ENCODE assay signal across 12 cellular contexts in the genomic region with DNA sequence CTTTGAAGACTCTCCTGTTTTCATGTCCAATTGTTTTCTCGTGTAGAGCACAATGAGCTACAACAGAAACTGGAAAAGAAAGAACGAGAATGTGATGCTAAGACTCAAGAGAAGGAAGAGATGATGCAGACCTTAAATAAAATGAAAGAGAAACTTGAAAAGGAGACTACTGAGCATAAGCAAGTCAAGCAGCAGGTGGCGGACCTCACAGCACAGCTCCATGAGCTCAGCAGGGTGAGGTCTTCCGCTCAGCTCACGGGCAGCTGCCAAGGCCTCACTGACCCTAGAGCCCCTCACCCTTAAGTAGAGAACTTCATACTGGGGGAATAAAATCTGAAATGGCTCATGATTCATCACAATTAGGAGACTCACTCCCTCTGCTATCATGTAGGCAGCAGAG.
DNase-seq lines count a peak whose midpoint lies in the region; ATAC-seq, FAIRE-seq and TF ChIP-seq lines count a peak whose summit lies in the region.
"Had no signal": no experiment of that assay in that cellular context is flagged by ENCODE, and none has a peak within 500 bp of the region (broad histone marks: within the 10 kb centered on the region; RNA-seq: fewer than 3 reads in every experiment).

No MANE protein-coding gene starts in this region.

- SMC1A ChIA-PET in GM12878 (lab: Charles Lee; ENCODE audit: uncharacterized antibody, unreplicated experiment): interaction anchor here (0.5 to 2.0 kb wide), 9 partner anchors 9 to 215 kb away, joined by 3 to 15 read pairs (median 4); no protein-coding TSS in a partner anchor

- intact Hi-C loops in GM12878 (cut with micrococcal nuclease; ENCODE audit: unreplicated experiment): no loop called here

- peaks cover 0 to 3% of the 10 kb centered on the region in 2 experiments; a peak in 3 of 4 replicates for H3K36me3 ChIP-seq in GM12878 (ENCODE audit: control insufficient read depth in 2 of 2, insufficient read depth in 2 of 2, low read length in 1 of 2)

- no peaks in the 10 kb centered on the region for H3K9me3 ChIP-seq in GM12878 (replicated peaks; ENCODE audit: control insufficient read depth, insufficient read depth, low read length)
- H3K9me3 ChIP-seq: Caco-2, upper lobe of left lung had no signal

- peak; percentile 73 for TF ChIP-seq POLR2A in GM12878 (IDR thresholded peaks at IDR 0.05; ENCODE audit: low read depth, low read length)

- CTCF ChIA-PET in GM12878 (lab: Yijun Ruan, JAX): interaction anchor here (0.7 to 2.3 kb wide), 13 partner anchors 9 to 201 kb away, joined by 3 to 10 read pairs (median 3); a partner anchor contains a TSS

- peak overlapping the region; percentile 67 for H3K4me2 ChIP-seq in GM12878 (ENCODE audit: control insufficient read depth, insufficient read depth)

- POLR2A ChIA-PET in GM12878 (lab: Charles Lee): no interaction called here

- TF ChIP-seq EP300 in GM12878 (IDR thresholded peaks at IDR 0.05; ENCODE audit: borderline replicate concordance in 1 of 2, control insufficient read depth in 1 of 2, low read depth in 2 of 2, low read length in 2 of 2): no peak

- DNase-seq in GM12878 (ENCODE audit: low read depth, low spot score) (no peak), smooth muscle cell of the brain vasculature (ENCODE audit: low read depth, low spot score) (peak; percentile 54), UCSD-AML1 (lab: John Stamatoyannopoulos, UW; ENCODE audit: unreplicated experiment) (no peak)
- no peak for DNase-seq in activated CD4-positive, alpha-beta T cell treated with anti-CD3 and anti-CD28 coated beads, Interleukin-2, amount 50 U/mL, for 48 hours
- DNase-seq: activated CD8-positive, alpha-beta T cell treated with anti-CD3 and anti-CD28 coated beads, Interleukin-2, amount 10 ng/mL, durations not matched to agents 7 days and 5 days; activated naive CD8-positive, alpha-beta T cell treated with anti-CD3 and anti-CD28 coated beads, Interleukin-2, amount 50 U/mL, for 24 hours; Caco-2 had no signal

- WGBS in GM12878 (ENCODE audit: insufficient coverage, insufficient replicate concordance, low lambda C conversion rate, missing lambda C conversion rate): 95% methylated on average over 5 of the region's 5 CpGs

- peak overlapping the region; percentile 87 for H2AFZ ChIP-seq in GM12878 (ENCODE audit: control insufficient read depth, low read depth, low read length)

- TF ChIP-seq RAD21 in GM12878 (IDR thresholded peaks at IDR 0.05; ENCODE audit: insufficient read depth, low read depth, low read length): peak; percentile 50

- no peak for FAIRE-seq in GM12878 (lab: Jason Lieb, UNC)

- H3K9ac ChIP-seq in GM12878 (ENCODE audit: control insufficient read depth, insufficient read depth, low read length): peak overlapping the region; percentile 56

- ATAC-seq in GM19025 (IDR thresholded peaks at IDR 0.05; ENCODE audit: low read depth, unreplicated experiment) (peak; percentile 89), HG02798 (IDR thresholded peaks at IDR 0.05; ENCODE audit: poor library complexity, unreplicated experiment) (peak; percentile 92), GM12878 (peak; percentile 93), HG03354 (IDR thresholded peaks at IDR 0.05; ENCODE audit: poor library complexity, severe bottlenecking, unreplicated experiment) (no peak), HG03520 (IDR thresholded peaks at IDR 0.05; ENCODE audit: unreplicated experiment) (no peak)
- ATAC-seq: activated CD8-positive, alpha-beta T cell treated with anti-CD3 and anti-CD28 coated beads, Interleukin-2, amount 10 ng/mL, durations not matched to agents 7 days and 5 days; activated naive CD8-positive, alpha-beta T cell treated with anti-CD3 and anti-CD28 coated beads, Interleukin-2, amount 50 U/mL, for 24 hours had no signal

- no TSS peak for BruUV-seq in GM12878 (replicated peaks; lab: Mats Ljungman, UMichigan)

- H4K20me1 ChIP-seq in GM12878 (ENCODE audit: control insufficient read depth, insufficient read depth): no peaks in the 10 kb centered on the region

- H3K27me3 ChIP-seq in GM12878 (replicated peaks in 1 of 2; ENCODE audit: control insufficient read depth in 2 of 2, insufficient read depth in 2 of 2, low read length in 1 of 2): no peaks in the 10 kb centered on the region
- H3K27me3 ChIP-seq: upper lobe of left lung had no signal

- H3K79me2 ChIP-seq in GM12878 (ENCODE audit: control insufficient read depth, insufficient read depth, low read length): no peaks in the 10 kb centered on the region

- no peak overlapping the region for H3K4me3 ChIP-seq in GM12878
- H3K4me3 ChIP-seq: upper lobe of left lung had no signal

- in situ Hi-C loops in GM12878 (cut with MboI): no loop called here

- H3K4me1 ChIP-seq in GM12878 (ENCODE audit: control insufficient read depth, insufficient read depth, low read length): peaks cover 5% of the 10 kb centered on the region

- peak overlapping the region; percentile 69 for H3K27ac ChIP-seq in GM12878 (ENCODE audit: control insufficient read depth, insufficient read depth)

- RAD21 ChIA-PET in GM12878 (lab: Charles Lee; ENCODE audit: unreplicated experiment): interaction anchor here (0.6 to 1.3 kb wide), 4 partner anchors 17 to 199 kb away, joined by 3 to 5 read pairs (median 4); no protein-coding TSS in a partner anchor

- peak in 2 of 3 experiments; percentile 16 to 32; a peak in 3 of 6 replicates for TF ChIP-seq CTCF in GM12878 (IDR thresholded peaks at IDR 0.05 in 2 of 3, conservative IDR thresholded peaks at IDR 0.05 in 1 of 3; ENCODE audit: control insufficient read depth in 2 of 3, extremely low read depth in 1 of 3, insufficient read depth in 1 of 3, low read depth in 3 of 3, low read length in 3 of 3)

TF ChIP-seq in GM12878, 131 proteins besides CTCF, POLR2A, EP300 and RAD21 (continues in another document):
- TF ChIP-seq NFYA (IDR thresholded peaks at IDR 0.05; ENCODE audit: borderline replicate concordance, low read depth, low read length) (no peak), NRF1 (conservative IDR thresholded peaks at IDR 0.05; ENCODE audit: low read depth, low read length) (no peak), JUND (IDR thresholded peaks at IDR 0.05; ENCODE audit: low read depth, low read length) (no peak), POU2F2 (IDR thresholded peaks at IDR 0.05; ENCODE audit: borderline replicate concordance, low read depth, low read length) (no peak), SUPT20H (IDR thresholded peaks at IDR 0.05; ENCODE audit: borderline replicate concordance, control insufficient read depth, low read depth, low read length) (no peak), CHD2 (IDR thresholded peaks at IDR 0.05; ENCODE audit: borderline replicate concordance, low read depth, low read length) (no peak), KAT2A (conservative IDR thresholded peaks at IDR 0.05; ENCODE audit: control insufficient read depth, low read depth, low read length) (no peak), MYB (IDR thresholded peaks at IDR 0.05; ENCODE audit: borderline replicate concordance, low read depth, low read length) (no peak), ZBED1 (IDR thresholded peaks at IDR 0.05; ENCODE audit: borderline replicate concordance) (no peak), SPI1 (IDR thresholded peaks at IDR 0.05; ENCODE audit: borderline replicate concordance, insufficient read depth, low read depth, low read length) (no peak), RAD51 (IDR thresholded peaks at IDR 0.05) (no peak), YY1 (IDR thresholded peaks at IDR 0.05; ENCODE audit: low read depth, low read length) (no peak), GATAD2B (conservative IDR thresholded peaks at IDR 0.05; ENCODE audit: low read depth) (no peak), EED (IDR thresholded peaks at IDR 0.05; ENCODE audit: low read depth) (no peak), ZNF622 (IDR thresholded peaks at IDR 0.05) (no peak), BACH1 (IDR thresholded peaks at IDR 0.05; ENCODE audit: borderline replicate concordance) (no peak), SMAD1 (IDR thresholded peaks at IDR 0.05; ENCODE audit: low read depth, partially characterized antibody) (no peak), HDAC6 (IDR thresholded peaks at IDR 0.05; ENCODE audit: unreplicated experiment) (no peak), ZNF384 (IDR thresholded peaks at IDR 0.05; ENCODE audit: borderline replicate concordance, low read depth, low read length) (no peak), TCF12 (IDR thresholded peaks at IDR 0.05; ENCODE audit: low read depth, low read length) (peak; percentile 56; the same call in 1 of the 2 replicates), STAT1 (conservative IDR thresholded peaks at IDR 0.05) (no peak), CREM (IDR thresholded peaks at IDR 0.05; ENCODE audit: low read depth) (peak; percentile 26; the same call in 1 of the 2 replicates), IRF4 (IDR thresholded peaks at IDR 0.05; ENCODE audit: low read depth, low read length) (0 out of 2 replicates have a peak, but pooled peaks have one; percentile 11), CREB1 (IDR thresholded peaks at IDR 0.05; ENCODE audit: low read depth) (peak; percentile 38; the same call in 1 of the 2 replicates)
- TF ChIP-seq, protein P1, sequence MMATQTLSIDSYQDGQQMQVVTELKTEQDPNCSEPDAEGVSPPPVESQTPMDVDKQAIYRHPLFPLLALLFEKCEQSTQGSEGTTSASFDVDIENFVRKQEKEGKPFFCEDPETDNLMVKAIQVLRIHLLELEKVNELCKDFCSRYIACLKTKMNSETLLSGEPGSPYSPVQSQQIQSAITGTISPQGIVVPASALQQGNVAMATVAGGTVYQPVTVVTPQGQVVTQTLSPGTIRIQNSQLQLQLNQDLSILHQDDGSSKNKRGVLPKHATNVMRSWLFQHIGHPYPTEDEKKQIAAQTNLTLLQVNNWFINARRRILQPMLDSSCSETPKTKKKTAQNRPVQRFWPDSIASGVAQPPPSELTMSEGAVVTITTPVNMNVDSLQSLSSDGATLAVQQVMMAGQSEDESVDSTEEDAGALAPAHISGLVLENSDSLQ (IDR thresholded peaks at IDR 0.05): no peak
- TF ChIP-seq, protein P2, sequence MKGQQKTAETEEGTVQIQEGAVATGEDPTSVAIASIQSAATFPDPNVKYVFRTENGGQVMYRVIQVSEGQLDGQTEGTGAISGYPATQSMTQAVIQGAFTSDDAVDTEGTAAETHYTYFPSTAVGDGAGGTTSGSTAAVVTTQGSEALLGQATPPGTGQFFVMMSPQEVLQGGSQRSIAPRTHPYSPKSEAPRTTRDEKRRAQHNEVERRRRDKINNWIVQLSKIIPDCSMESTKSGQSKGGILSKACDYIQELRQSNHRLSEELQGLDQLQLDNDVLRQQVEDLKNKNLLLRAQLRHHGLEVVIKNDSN (IDR thresholded peaks at IDR 0.05; ENCODE audit: borderline replicate concordance, extremely low read length, insufficient read depth, low read depth, low read length): no peak

Comparison
In these comparisons a context has a peak if more than half of its experiments do, and no peak if none do; other contexts are left out.
1. ATAC-seq: peak in GM19025 (single experiment), HG02798 (single experiment) and GM12878 (single experiment); none in HG03354 (single experiment) and HG03520 (single experiment).